In the genomic region with DNA sequence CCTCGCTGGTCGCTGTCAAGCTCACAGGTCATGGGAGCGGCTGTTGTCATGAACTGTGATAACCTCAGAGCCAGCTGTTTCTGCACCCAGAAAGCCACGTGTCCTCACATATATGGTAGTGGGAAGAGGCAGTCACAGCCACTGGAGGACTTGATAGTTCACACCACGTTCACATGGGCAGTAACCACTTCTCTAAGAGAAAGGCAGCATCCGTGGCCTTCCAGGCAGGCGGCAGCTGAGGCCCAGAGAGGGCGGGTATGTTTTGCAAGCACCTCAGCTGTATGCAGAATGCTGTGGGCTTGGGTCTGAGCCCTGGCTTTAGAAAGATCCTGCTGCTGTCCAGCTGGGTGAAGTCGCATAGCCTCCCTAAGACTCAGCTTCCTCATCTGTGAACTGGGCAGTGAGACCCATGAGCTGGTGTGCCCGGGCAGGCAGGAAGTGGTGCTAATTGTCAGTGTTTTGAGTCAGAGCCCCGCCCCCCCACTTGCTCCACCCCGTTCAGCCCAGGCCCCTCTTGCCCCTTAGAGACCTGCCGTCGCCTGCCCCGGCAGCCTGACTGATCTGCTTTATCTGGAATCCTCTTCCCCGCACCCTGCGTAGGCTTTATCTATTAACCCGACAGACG, we compare ENCODE assay signal across 14 cellular contexts. TPM values are rescaled to one million over a fixed set of nuclear protein-coding genes. Genes with fewer than 3 reads are reported as not detected.
A peak's percentile ranks its signal among the peaks of the same experiment; 100 is the strongest.
DNase-seq lines count a peak whose midpoint lies in the region; ATAC-seq, FAIRE-seq and TF ChIP-seq lines count a peak whose summit lies in the region.
"Had no signal": no experiment of that assay in that cellular context is flagged by ENCODE, and none has a peak within 500 bp of the region (broad histone marks: within the 10 kb centered on the region; RNA-seq: fewer than 3 reads in every experiment).

No MANE protein-coding gene starts in this region.

- peaks cover 2% of the 10 kb centered on the region for H3K36me3 Mint-ChIP-seq in T-helper 17 cell (ENCODE audit: low read depth)
- H3K36me3 Mint-ChIP-seq in activated T-helper 1 cell treated with anti-CD3 and anti-CD28 coated beads, Interleukin-12 subunit alpha, Interleukin-12 subunit beta, Interleukin-2, Interleukin-4 antibody, amounts not matched to agents 30 ng/mL and 10 ng/mL and 1 ng/mL, durations not matched to agents 14 hours and 24 hours and 36 hours (ENCODE audit: low read depth): peaks cover 25% of the 10 kb centered on the region

- intact Hi-C loops in sciatic nerve (cut with DNase I): no loop called here
- intact Hi-C loops in activated T-helper 1 cell treated with anti-CD3 and anti-CD28 coated beads, Interleukin-12 subunit alpha, Interleukin-12 subunit beta, Interleukin-2, Interleukin-4 antibody, amounts not matched to agents 30 ng/mL and 10 ng/mL and 1 ng/mL, durations not matched to agents 14 hours and 24 hours and 36 hours (cut with micrococcal nuclease): no loop called here

- H3K9me3 Mint-ChIP-seq in activated T-helper 1 cell treated with anti-CD3 and anti-CD28 coated beads, Interleukin-12 subunit alpha, Interleukin-12 subunit beta, Interleukin-2, Interleukin-4 antibody, amounts not matched to agents 30 ng/mL and 10 ng/mL and 1 ng/mL, durations not matched to agents 14 hours and 24 hours and 36 hours: no peaks in the 10 kb centered on the region
- H3K9me3 Mint-ChIP-seq: naive thymus-derived CD8-positive, alpha-beta T cell had no signal

- ATAC-seq in GM19452 (IDR thresholded peaks at IDR 0.05; ENCODE audit: unreplicated experiment): peak; percentile 69
- peak; percentile 23 for ATAC-seq in T-helper 17 cell
- peak; percentile 57 for ATAC-seq in sciatic nerve

- DNase-seq in T-helper 17 cell: no peak
- DNase-seq in iPS-NIHi7 (ENCODE audit: extremely low spot score): peak; percentile 29
- DNase-seq in sciatic nerve (ENCODE audit: low spot score): no peak
- no peak for DNase-seq in activated CD4-positive, CD25-positive, alpha-beta regulatory T cell treated with anti-CD3 and anti-CD28 coated beads, Interleukin-2, amount 50 U/mL, for 72 hours
- DNase-seq in GM12891 (ENCODE audit: insufficient read length, low spot score): no peak
- DNase-seq in GM13977 (ENCODE audit: low spot score): no peak
- DNase-seq in activated T-helper 1 cell treated with anti-CD3 and anti-CD28 coated beads, Interleukin-12 subunit alpha, Interleukin-12 subunit beta, Interleukin-2, Interleukin-4 antibody, amounts not matched to agents 30 ng/mL and 10 ng/mL and 1 ng/mL, durations not matched to agents 14 hours and 24 hours and 36 hours (ENCODE audit: low spot score): no peak
- DNase-seq: effector CD4-positive, alpha-beta T cell; NCI-H2029; SIG-M5; testis had no signal

- H3K27me3 Mint-ChIP-seq in T-helper 17 cell: no peaks in the 10 kb centered on the region
- H3K27me3 Mint-ChIP-seq in activated T-helper 1 cell treated with anti-CD3 and anti-CD28 coated beads, Interleukin-12 subunit alpha, Interleukin-12 subunit beta, Interleukin-2, Interleukin-4 antibody, amounts not matched to agents 30 ng/mL and 10 ng/mL and 1 ng/mL, durations not matched to agents 14 hours and 24 hours and 36 hours (ENCODE audit: insufficient read depth): no peaks in the 10 kb centered on the region
- H3K27me3 Mint-ChIP-seq: activated naive CD8-positive, alpha-beta T cell; naive thymus-derived CD8-positive, alpha-beta T cell had no signal

- H3K27ac Mint-ChIP-seq in T-helper 17 cell: peak overlapping the region; percentile 51
- H3K27ac Mint-ChIP-seq in activated T-helper 1 cell treated with anti-CD3 and anti-CD28 coated beads, Interleukin-12 subunit alpha, Interleukin-12 subunit beta, Interleukin-2, Interleukin-4 antibody, amounts not matched to agents 30 ng/mL and 10 ng/mL and 1 ng/mL, durations not matched to agents 14 hours and 24 hours and 36 hours: no peak overlapping the region
- H3K27ac Mint-ChIP-seq: activated naive CD8-positive, alpha-beta T cell had no signal

- no peak overlapping the region for H3K4me3 Mint-ChIP-seq in T-helper 17 cell
- H3K4me3 Mint-ChIP-seq in activated T-helper 1 cell treated with anti-CD3 and anti-CD28 coated beads, Interleukin-12 subunit alpha, Interleukin-12 subunit beta, Interleukin-2, Interleukin-4 antibody, amounts not matched to agents 30 ng/mL and 10 ng/mL and 1 ng/mL, durations not matched to agents 14 hours and 24 hours and 36 hours: no peak overlapping the region
- H3K4me3 Mint-ChIP-seq: activated naive CD8-positive, alpha-beta T cell had no signal

- H3K9me3 ChIP-seq in T-helper 17 cell (ENCODE audit: control insufficient read depth, low read length, poor library complexity, severe bottlenecking): no peaks in the 10 kb centered on the region
- H3K9me3 ChIP-seq: testis had no signal

- no peak for FAIRE-seq in GM12891 (lab: Jason Lieb, UNC)

- no peak for TF ChIP-seq CTCF in GM13977 (IDR thresholded peaks at IDR 0.05; ENCODE audit: extremely low read depth, insufficient read depth, missing control alignments)

- peaks cover 2% of the 10 kb centered on the region for H3K4me1 Mint-ChIP-seq in T-helper 17 cell
- no peaks in the 10 kb centered on the region for H3K4me1 Mint-ChIP-seq in activated T-helper 1 cell treated with anti-CD3 and anti-CD28 coated beads, Interleukin-12 subunit alpha, Interleukin-12 subunit beta, Interleukin-2, Interleukin-4 antibody, amounts not matched to agents 30 ng/mL and 10 ng/mL and 1 ng/mL, durations not matched to agents 14 hours and 24 hours and 36 hours (ENCODE audit: low read depth)

- in situ Hi-C loops in GM13977 (cut with MboI; ENCODE audit: low pct_unique_long_range_greater_than_20kb, low sequenced_read_pairs, unreplicated experiment): no loop called here

- TF ChIP-seq POLR2A in GM12891 (IDR thresholded peaks at IDR 0.05; ENCODE audit: low read depth, low read length): no peak

TF ChIP-seq in GM12891, 5 proteins besides CTCF, POLR2A, EP300 and RAD21:
- TF ChIP-seq PAX5 (IDR thresholded peaks at IDR 0.05; ENCODE audit: insufficient read depth, low read length, severe bottlenecking) (no peak), TAF1 (IDR thresholded peaks at IDR 0.05; ENCODE audit: low read depth, low read length) (no peak), SPI1 (IDR thresholded peaks at IDR 0.05; ENCODE audit: low read depth, low read length) (no peak), POLR2AphosphoS5 (IDR thresholded peaks at IDR 0.05; ENCODE audit: low read depth, low read length) (no peak), POU2F2 (IDR thresholded peaks at IDR 0.05; ENCODE audit: low read depth, low read length) (no peak)

RNA-seq across cellular contexts. Expression of a gene that starts 13.3 kb away (rescaled TPM):
- total RNA-seq in T-helper 17 cell (1 to 10 TPM; 4.3 to 7.1 TPM), sciatic nerve (25.7 TPM)
- polyA plus RNA-seq in GM12891 (2012; ENCODE audit: low read depth, missing spikeins): 17.4 TPM
- total RNA-seq in activated T-helper 1 cell treated with anti-CD3 and anti-CD28 coated beads, Interleukin-12 subunit alpha, Interleukin-12 subunit beta, Interleukin-2, Interleukin-4 antibody, amounts not matched to agents 30 ng/mL and 10 ng/mL and 1 ng/mL, durations not matched to agents 14 hours and 24 hours and 36 hours: 23.0 and 30.2 TPM in 2 replicates

RNA-seq across cellular contexts. Expression of a gene that starts 15.6 kb away (rescaled TPM):
- under 1 TPM; 0.25 to 0.57 TPM for total RNA-seq in T-helper 17 cell
- total RNA-seq in sciatic nerve: 0.49 TPM
- 16.2 TPM for polyA plus RNA-seq in GM12891 (2012; ENCODE audit: low read depth, missing spikeins)
- total RNA-seq in activated T-helper 1 cell treated with anti-CD3 and anti-CD28 coated beads, Interleukin-12 subunit alpha, Interleukin-12 subunit beta, Interleukin-2, Interleukin-4 antibody, amounts not matched to agents 30 ng/mL and 10 ng/mL and 1 ng/mL, durations not matched to agents 14 hours and 24 hours and 36 hours: 39.0 and 39.9 TPM in 2 replicates
- polyA plus RNA-seq: naive thymus-derived CD8-positive, alpha-beta T cell had no signal

RNA-seq across cellular contexts. Expression of a gene that starts 18.0 kb away (rescaled TPM):
- total RNA-seq in T-helper 17 cell (not detected), sciatic nerve (0.18 TPM)
- polyA plus RNA-seq in GM12891 (2012; ENCODE audit: low read depth, missing spikeins): 0.04 TPM
- total RNA-seq in activated T-helper 1 cell treated with anti-CD3 and anti-CD28 coated beads, Interleukin-12 subunit alpha, Interleukin-12 subunit beta, Interleukin-2, Interleukin-4 antibody, amounts not matched to agents 30 ng/mL and 10 ng/mL and 1 ng/mL, durations not matched to agents 14 hours and 24 hours and 36 hours: 0.03 TPM in 1 of 2 replicates, not detected in the other
- total RNA-seq: naive thymus-derived CD8-positive, alpha-beta T cell had no signal
- polyA plus RNA-seq: naive thymus-derived CD8-positive, alpha-beta T cell had no signal

RNA-seq across cellular contexts. Expression of a gene that starts 31.0 kb away (rescaled TPM):
- total RNA-seq in T-helper 17 cell (1 to 10 TPM; 3.5 to 4.3 TPM), sciatic nerve (6.8 TPM)
- 11.5 TPM for polyA plus RNA-seq in GM12891 (2012; ENCODE audit: low read depth, missing spikeins)
- total RNA-seq in activated T-helper 1 cell treated with anti-CD3 and anti-CD28 coated beads, Interleukin-12 subunit alpha, Interleukin-12 subunit beta, Interleukin-2, Interleukin-4 antibody, amounts not matched to agents 30 ng/mL and 10 ng/mL and 1 ng/mL, durations not matched to agents 14 hours and 24 hours and 36 hours: 9.5 and 14.2 TPM in 2 replicates

RNA-seq across cellular contexts. Expression of a gene that starts 54.4 kb away (rescaled TPM):
- total RNA-seq in T-helper 17 cell: 10 to 100 TPM; 47.5 to 54.8 TPM
- 34.1 TPM for total RNA-seq in sciatic nerve
- polyA plus RNA-seq in GM12891 (2012; ENCODE audit: low read depth, missing spikeins): 27.3 TPM
- total RNA-seq in activated T-helper 1 cell treated with anti-CD3 and anti-CD28 coated beads, Interleukin-12 subunit alpha, Interleukin-12 subunit beta, Interleukin-2, Interleukin-4 antibody, amounts not matched to agents 30 ng/mL and 10 ng/mL and 1 ng/mL, durations not matched to agents 14 hours and 24 hours and 36 hours: 81.0 and 85.5 TPM in 2 replicates

Comparison
In these comparisons a context has a peak if more than half of its experiments do, and no peak if none do; other contexts are left out.
1. RNA of a gene that starts 15.6 kb away (total RNA-seq): 39.0 to 39.9 TPM in activated T-helper 1 cell treated with anti-CD3 and anti-CD28 coated beads, Interleukin-12 subunit alpha, Interleukin-12 subunit beta, Interleukin-2, Interleukin-4 antibody, amounts not matched to agents 30 ng/mL and 10 ng/mL and 1 ng/mL, durations not matched to agents 14 hours and 24 hours and 36 hours; 0.25 to 0.57 TPM in T-helper 17 cell and 0.49 TPM in sciatic nerve (single experiment); every median in the first group is over 10 times any median in the second.
2. Peak in every context shown above with its lines, with median percentiles within 50 percentile points of each other: ATAC-seq.